In the genomic region with DNA sequence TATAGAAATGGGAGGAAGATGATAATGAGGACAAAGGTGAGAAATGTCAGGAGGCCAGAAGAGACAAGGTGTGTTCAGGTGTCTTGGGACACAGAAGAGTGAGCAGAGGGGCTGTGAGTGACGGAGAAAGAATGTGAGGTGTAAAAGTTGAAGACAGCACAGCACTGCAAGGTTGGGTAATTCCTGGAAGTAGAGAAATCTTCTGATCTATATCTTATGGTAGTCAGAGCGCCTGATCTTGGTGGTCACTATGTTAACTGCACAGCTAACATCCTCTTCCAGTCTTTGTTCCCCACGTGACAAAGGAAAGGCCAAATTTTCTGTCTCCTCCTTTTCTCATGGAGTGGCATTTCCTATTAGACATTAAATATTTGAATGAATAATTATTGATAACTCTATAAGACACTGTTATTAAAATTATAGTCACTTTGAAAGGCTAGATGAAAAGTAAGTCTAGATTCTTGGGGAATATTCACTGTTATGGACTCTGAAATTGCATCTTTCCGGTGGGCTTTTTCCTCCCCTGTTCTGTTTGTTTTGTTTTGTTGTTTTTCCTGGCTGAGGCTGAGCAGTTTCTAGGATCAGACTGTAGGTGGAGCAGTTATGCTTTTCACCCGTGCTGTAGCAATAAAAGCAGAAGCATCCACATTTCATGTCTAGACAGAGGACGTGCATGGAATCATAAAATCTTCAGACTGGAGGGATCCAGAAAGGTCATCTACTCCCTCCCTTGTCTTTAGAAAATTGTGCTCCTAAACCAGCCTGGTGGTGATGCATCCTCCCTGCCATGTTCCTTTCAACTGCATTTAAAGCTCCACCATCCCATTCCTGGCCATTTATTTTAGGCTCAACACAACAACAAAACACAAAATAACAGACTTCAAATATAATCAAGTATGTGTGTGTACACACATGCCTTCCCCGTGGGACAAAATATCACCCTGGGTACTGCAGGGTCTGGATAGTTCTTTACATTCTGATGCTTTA, we compare ENCODE assay signal across 8 cellular contexts.
DNase-seq lines count a peak whose midpoint lies in the region; ATAC-seq and TF ChIP-seq lines count a peak whose summit lies in the region.

No MANE protein-coding gene starts in this region.

- H3K4me2 ChIP-seq in parathyroid adenoma (ENCODE audit: low read length), result no peak overlapping the region

- peak; percentile 63 for ATAC-seq in GM21526 (IDR thresholded peaks at IDR 0.05; ENCODE audit: low FRiP score, unreplicated experiment)
- no peak for ATAC-seq in GM19023 (IDR thresholded peaks at IDR 0.05; ENCODE audit: unreplicated experiment)

- no peak overlapping the region for H2AFZ ChIP-seq in parathyroid adenoma

- H3K79me2 ChIP-seq in parathyroid adenoma, result no peaks in the 10 kb centered on the region

- TF ChIP-seq CTCF in WI38 (IDR thresholded peaks at IDR 0.05; ENCODE audit: low read depth, low read length), result peak; percentile 66
- TF ChIP-seq CTCF in parathyroid adenoma (IDR thresholded peaks at IDR 0.05), result peak; percentile 49

- H3K27ac ChIP-seq in parathyroid adenoma, result no peak overlapping the region

- DNase-seq in DMS114 treated with DMSO at 0.1 percent for 48 hours (lab: John Stamatoyannopoulos, UW; ENCODE audit: unreplicated experiment), result peak; percentile 3
- peak; percentile 44 for DNase-seq in NCI-H2029 (lab: John Stamatoyannopoulos, UW)
- peak; percentile 45 for DNase-seq in germinal center (ENCODE audit: low spot score)
- DNase-seq in epidermal melanocyte (ENCODE audit: insufficient read length, low spot score), result no peak

- no peaks in the 10 kb centered on the region for H3K27me3 ChIP-seq in parathyroid adenoma (ENCODE audit: control insufficient read depth, insufficient read depth, low read length)

- H3K4me3 ChIP-seq in WI38 (ENCODE audit: low read depth, low read length) (no peak overlapping the region), parathyroid adenoma (ENCODE audit: low read depth, low read length) (no peak overlapping the region)

- no peaks in the 10 kb centered on the region for H3K36me3 ChIP-seq in parathyroid adenoma (ENCODE audit: control insufficient read depth, insufficient read depth, low read length)

- no peaks in the 10 kb centered on the region for H3K9me3 ChIP-seq in parathyroid adenoma (ENCODE audit: control insufficient read depth, low read length)

- no peak overlapping the region for H3K9ac ChIP-seq in parathyroid adenoma

- H3K4me1 ChIP-seq in parathyroid adenoma, result no peaks in the 10 kb centered on the region
